7 cellular contexts compared by ENCODE assay signal in genomic region chr12:51819851-51820720, GRCh38. TPM values are rescaled to one million over a fixed set of nuclear protein-coding genes. Genes with fewer than 3 reads are reported as not detected.
DNase-seq lines count a peak whose midpoint lies in the region; TF ChIP-seq lines count a peak whose summit lies in the region.

No MANE protein-coding gene starts in this region.

- H3K4me3 ChIP-seq in urinary bladder (ENCODE audit: low read depth, low read length): peak overlapping the region; percentile 41

- 62% methylated on average over 49 of the region's 49 CpGs for WGBS in urinary bladder

- H3K27ac Mint-ChIP-seq in brain: peak overlapping the region in 4 of 5 experiments; percentile 44 to 90 (median 78)

- H3K4me1 Mint-ChIP-seq in brain: peaks cover 20% of the 10 kb centered on the region

- H3K4me1 ChIP-seq in urinary bladder (ENCODE audit: insufficient read depth): no peaks in the 10 kb centered on the region

- H3K27me3 Mint-ChIP-seq in brain: peaks cover 18% of the 10 kb centered on the region

- H3K9me3 Mint-ChIP-seq in brain: peaks cover 0 to 4% (median 0%) of the 10 kb centered on the region in 5 experiments

- no peak overlapping the region for H3K27ac ChIP-seq in urinary bladder (ENCODE audit: low read depth)

- no peaks in the 10 kb centered on the region for H3K36me3 Mint-ChIP-seq in brain

- no peaks in the 10 kb centered on the region for H3K36me3 ChIP-seq in urinary bladder (ENCODE audit: insufficient read depth)

- DNase-seq in GM03348 (ENCODE audit: low spot score) (peak; percentile 74), NCI-H2107 treated with DMSO at 0.1 percent for 48 hours (lab: John Stamatoyannopoulos, UW; ENCODE audit: unreplicated experiment) (peak; percentile 68), medulla oblongata (ENCODE audit: extremely low spot score) (peak; percentile 23), T1000 (lab: John Stamatoyannopoulos, UW) (no peak)
- no peak for DNase-seq in stimulated activated CD4-positive, alpha-beta T cell treated with anti-CD3 and anti-CD28 coated beads, Interleukin-1b, Interleukin-23, amount 100 ng/mL, for 48 hours

- peak overlapping the region in 2 of 5 experiments; percentile 72 to 76 for H3K4me3 Mint-ChIP-seq in brain

- no peak for TF ChIP-seq CTCF in brain (conservative IDR thresholded peaks at IDR 0.05)

RNA-seq across cellular contexts. Expression of gene FIGNL2, which starts 28.4 kb away (rescaled TPM):
- polyA plus RNA-seq in brain (ENCODE audit: insufficient read depth, low read depth, low replicate concordance): 0.46 TPM
- 0.53 TPM for total RNA-seq in urinary bladder
- polyA plus RNA-seq in urinary bladder: 0.33 TPM

Comparison
In these comparisons a context has a peak if more than half of its experiments do, and no peak if none do; other contexts are left out.
1. DNase-seq: peak in GM03348 (single experiment), NCI-H2107 treated with DMSO at 0.1 percent for 48 hours (single experiment) and medulla oblongata (single experiment); none in T1000 (single experiment) and stimulated activated CD4-positive, alpha-beta T cell treated with anti-CD3 and anti-CD28 coated beads, Interleukin-1b, Interleukin-23, amount 100 ng/mL, for 48 hours (single experiment).